8 cellular contexts compared by ENCODE assay signal in the genomic region with DNA sequence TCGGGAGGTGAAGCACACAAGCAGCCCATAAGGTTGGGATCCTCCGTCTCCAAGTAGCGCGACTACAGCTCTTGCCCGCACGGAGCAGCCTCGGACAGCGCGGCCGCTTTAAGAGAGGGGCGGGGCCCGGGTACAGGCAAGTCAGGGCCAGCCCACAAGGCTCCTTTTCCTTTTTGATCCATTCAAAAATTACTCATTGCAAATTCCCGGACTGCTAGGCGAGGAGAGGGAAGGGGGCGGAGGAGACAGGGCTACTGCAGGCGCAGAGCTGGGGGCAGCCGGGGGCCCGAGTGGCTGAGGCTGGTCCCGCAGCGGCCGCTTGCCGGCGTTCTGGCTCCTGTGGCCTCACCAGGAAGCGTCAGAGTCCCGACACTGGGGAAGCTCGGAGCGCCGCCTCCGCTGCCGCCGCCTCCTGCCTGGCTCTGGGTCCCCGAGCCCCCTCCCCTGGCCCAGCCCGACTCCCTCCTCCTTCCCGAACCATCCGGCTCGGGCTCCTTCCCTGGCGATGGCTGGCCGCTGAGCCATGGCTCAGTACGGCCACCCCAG. TPM values are rescaled to one million over a fixed set of nuclear protein-coding genes. Genes with fewer than 3 reads are reported as not detected.
DNase-seq lines count a peak whose midpoint lies in the region; ATAC-seq and TF ChIP-seq lines count a peak whose summit lies in the region.

A gene with protein sequence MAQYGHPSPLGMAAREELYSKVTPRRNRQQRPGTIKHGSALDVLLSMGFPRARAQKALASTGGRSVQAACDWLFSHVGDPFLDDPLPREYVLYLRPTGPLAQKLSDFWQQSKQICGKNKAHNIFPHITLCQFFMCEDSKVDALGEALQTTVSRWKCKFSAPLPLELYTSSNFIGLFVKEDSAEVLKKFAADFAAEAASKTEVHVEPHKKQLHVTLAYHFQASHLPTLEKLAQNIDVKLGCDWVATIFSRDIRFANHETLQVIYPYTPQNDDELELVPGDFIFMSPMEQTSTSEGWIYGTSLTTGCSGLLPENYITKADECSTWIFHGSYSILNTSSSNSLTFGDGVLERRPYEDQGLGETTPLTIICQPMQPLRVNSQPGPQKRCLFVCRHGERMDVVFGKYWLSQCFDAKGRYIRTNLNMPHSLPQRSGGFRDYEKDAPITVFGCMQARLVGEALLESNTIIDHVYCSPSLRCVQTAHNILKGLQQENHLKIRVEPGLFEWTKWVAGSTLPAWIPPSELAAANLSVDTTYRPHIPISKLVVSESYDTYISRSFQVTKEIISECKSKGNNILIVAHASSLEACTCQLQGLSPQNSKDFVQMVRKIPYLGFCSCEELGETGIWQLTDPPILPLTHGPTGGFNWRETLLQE (plus strand): TSS at position 196 of the 546 bp plus-strand sequence. CDS start 328 bp downstream, at position 524.

- peaks cover 4 to 29% of the 10 kb centered on the region in 2 donors for H3K4me1 ChIP-seq in naive thymus-derived CD4-positive, alpha-beta T cell (ENCODE audit: control insufficient read depth in 2 of 2, insufficient read depth in 2 of 2, low read length in 2 of 2)

- H3K27me3 Mint-ChIP-seq in CD4-positive, alpha-beta T cell: no peaks in the 10 kb centered on the region
- H3K27me3 Mint-ChIP-seq in naive thymus-derived CD4-positive, alpha-beta T cell: peaks cover 0 to 60% (median 0%) of the 10 kb centered on the region in 5 donors

- no peaks in the 10 kb centered on the region for H3K27me3 ChIP-seq in CD4-positive, alpha-beta T cell (ENCODE audit: control insufficient read depth, insufficient read depth, low read length)
- no peaks in the 10 kb centered on the region for H3K27me3 ChIP-seq in naive thymus-derived CD4-positive, alpha-beta T cell (ENCODE audit: control insufficient read depth in 2 of 2, insufficient read depth in 2 of 2, low read length in 2 of 2)

- H3K36me3 ChIP-seq in naive thymus-derived CD4-positive, alpha-beta T cell (ENCODE audit: control insufficient read depth in 2 of 3, insufficient read depth in 3 of 3, low read length in 3 of 3): peaks cover 0 to 12% (median 0%) of the 10 kb centered on the region in 3 experiments

- no peaks in the 10 kb centered on the region for H3K9me3 ChIP-seq in CD4-positive, alpha-beta T cell (ENCODE audit: control insufficient read depth, low read length)
- H3K9me3 ChIP-seq in naive thymus-derived CD4-positive, alpha-beta T cell (ENCODE audit: control insufficient read depth in 2 of 3, low read length in 3 of 3): no peaks in the 10 kb centered on the region

- H3K4me1 Mint-ChIP-seq in CD4-positive, alpha-beta T cell (ENCODE audit: low read depth): peaks cover 51% of the 10 kb centered on the region
- H3K4me1 Mint-ChIP-seq in naive thymus-derived CD4-positive, alpha-beta T cell: peaks cover 18 to 50% (median 43%) of the 10 kb centered on the region in 7 donors

- H3K27ac ChIP-seq in CD4-positive, alpha-beta T cell (ENCODE audit: low read depth, low read length): peak within 1 kb of the TSS; percentile 61
- peak within 1 kb of the TSS; percentile 83 for H3K27ac ChIP-seq in naive thymus-derived CD4-positive, alpha-beta T cell (ENCODE audit: low read depth, low read length)

- peak; percentile 15 for TF ChIP-seq CTCF in CD4-positive, alpha-beta T cell (IDR thresholded peaks at IDR 0.05)
- no peak for TF ChIP-seq CTCF in fibroblast of pulmonary artery (IDR thresholded peaks at IDR 0.05; ENCODE audit: low read length, missing control alignments)

- POLR2A ChIA-PET in CD4-positive, alpha-beta T cell (lab: Charles Lee): interaction anchor here (0.8 to 4.0 kb wide), 16 partner anchors 9 to 126 kb away, joined by 3 to 70 read pairs (median 9); no protein-coding TSS in a partner anchor
- POLR2A ChIA-PET in naive thymus-derived CD4-positive, alpha-beta T cell (lab: Charles Lee): interaction anchor here (0.6 to 7.0 kb wide), 27 partner anchors 14 to 406 kb away, joined by 3 to 46 read pairs (median 4); a partner anchor contains a TSS

- peak; percentile 67 for ATAC-seq in CD4-positive, alpha-beta T cell (ENCODE audit: poor library complexity)
- ATAC-seq in GM19452 (IDR thresholded peaks at IDR 0.05; ENCODE audit: unreplicated experiment) (peak; percentile 84), HG03565 (IDR thresholded peaks at IDR 0.05; ENCODE audit: unreplicated experiment) (peak; percentile 79)
- ATAC-seq in naive thymus-derived CD4-positive, alpha-beta T cell: peak; percentile 82

- H3K27ac Mint-ChIP-seq in CD4-positive, alpha-beta T cell: peak within 1 kb of the TSS; percentile 91
- H3K27ac Mint-ChIP-seq in naive thymus-derived CD4-positive, alpha-beta T cell: peak within 1 kb of the TSS; percentile 73 to 97 (median 94)

- peak; percentile 34 to 63 (median 48) for DNase-seq in CD4-positive, alpha-beta T cell
- DNase-seq in RPMI8226 (peak; percentile 71), fibroblast of pulmonary artery (ENCODE audit: low read depth) (peak; percentile 88)
- peak; percentile 88 for DNase-seq in activated effector memory CD4-positive, alpha-beta T cell treated with anti-CD3 and anti-CD28 coated beads, Interleukin-2, amount 50 U/mL, for 16 hours
- peak; percentile 49 to 65 (median 62) for DNase-seq in naive thymus-derived CD4-positive, alpha-beta T cell
- peak; percentile 22 to 79 (median 59) for DNase-seq in stimulated activated naive CD4-positive, alpha-beta T cell (lab: John Stamatoyannopoulos, UW)

- peak within 1 kb of the TSS; percentile 100 for H3K4me3 Mint-ChIP-seq in CD4-positive, alpha-beta T cell
- peak within 1 kb of the TSS; percentile 91 to 99 (median 98) for H3K4me3 Mint-ChIP-seq in naive thymus-derived CD4-positive, alpha-beta T cell

- H3K9me3 Mint-ChIP-seq in CD4-positive, alpha-beta T cell: no peaks in the 10 kb centered on the region
- no peaks in the 10 kb centered on the region for H3K9me3 Mint-ChIP-seq in naive thymus-derived CD4-positive, alpha-beta T cell

- intact Hi-C loops in CD4-positive, alpha-beta T cell (cut with DNase I, micrococcal nuclease): loop anchor here (1.0 to 10.0 kb wide), 6 partner anchors 19 to 399 kb away; no protein-coding TSS in a partner anchor
- intact Hi-C loops in naive thymus-derived CD4-positive, alpha-beta T cell (cut with micrococcal nuclease): loop anchor here (1.0 to 5.0 kb wide), 13 partner anchors 13 to 1087 kb away; a partner anchor contains a TSS

- CTCF ChIA-PET in CD4-positive, alpha-beta T cell (lab: Charles Lee): interaction anchor here (0.9 to 2.7 kb wide), 17 partner anchors 11 to 127 kb away, joined by 3 to 28 read pairs (median 5); no protein-coding TSS in a partner anchor
- CTCF ChIA-PET in naive thymus-derived CD4-positive, alpha-beta T cell (lab: Charles Lee): interaction anchor here (0.6 to 5.1 kb wide), 18 partner anchors 9 to 126 kb away, joined by 3 to 80 read pairs (median 6); no protein-coding TSS in a partner anchor

- peak within 1 kb of the TSS; percentile 80 for H3K4me3 ChIP-seq in fibroblast of pulmonary artery (replicated peaks; ENCODE audit: low read depth, low read length)
- peak within 1 kb of the TSS; percentile 68 for H3K4me3 ChIP-seq in naive thymus-derived CD4-positive, alpha-beta T cell (ENCODE audit: low read length)

- H3K36me3 Mint-ChIP-seq in CD4-positive, alpha-beta T cell (ENCODE audit: low read depth): peaks cover 10% of the 10 kb centered on the region
- H3K36me3 Mint-ChIP-seq in naive thymus-derived CD4-positive, alpha-beta T cell: peaks cover 0 to 8% (median 1%) of the 10 kb centered on the region in 5 donors

RNA-seq across cellular contexts. Expression of the gene that starts here (rescaled TPM):
- total RNA-seq in CD4-positive, alpha-beta T cell: 10 to 100 TPM; 24.5 to 28.6 TPM
- 10 to 100 TPM; 10.4 to 49.8 (median 43.2) TPM for total RNA-seq in naive thymus-derived CD4-positive, alpha-beta T cell
- 10 to 100 TPM; 10.3 to 18.7 TPM for polyA plus RNA-seq in naive thymus-derived CD4-positive, alpha-beta T cell

Comparison
In these comparisons a context has a peak if more than half of its experiments do, and no peak if none do; other contexts are left out.
1. Peak in every context shown above with its lines: DNase-seq, ATAC-seq, H3K4me3 ChIP-seq and H3K27ac ChIP-seq.